Comparison of ENCODE assay signal across 1 cellular context in genomic region chr16:47056704-47057630, GRCh38.
TF ChIP-seq lines count a peak whose summit lies in the region.

No MANE protein-coding gene starts in this region.

TF ChIP-seq in IMR-90, 13 proteins besides CTCF, POLR2A, EP300 and RAD21 (continued from another document):
- TF ChIP-seq CHD1 (IDR thresholded peaks at IDR 0.05; ENCODE audit: low read depth, low read length): no peak
- TF ChIP-seq MAZ (IDR thresholded peaks at IDR 0.05; ENCODE audit: borderline replicate concordance, low read depth, low read length): no peak
- TF ChIP-seq RFX5 (IDR thresholded peaks at IDR 0.05; ENCODE audit: low read depth, low read length): no peak
- TF ChIP-seq, protein P1, sequence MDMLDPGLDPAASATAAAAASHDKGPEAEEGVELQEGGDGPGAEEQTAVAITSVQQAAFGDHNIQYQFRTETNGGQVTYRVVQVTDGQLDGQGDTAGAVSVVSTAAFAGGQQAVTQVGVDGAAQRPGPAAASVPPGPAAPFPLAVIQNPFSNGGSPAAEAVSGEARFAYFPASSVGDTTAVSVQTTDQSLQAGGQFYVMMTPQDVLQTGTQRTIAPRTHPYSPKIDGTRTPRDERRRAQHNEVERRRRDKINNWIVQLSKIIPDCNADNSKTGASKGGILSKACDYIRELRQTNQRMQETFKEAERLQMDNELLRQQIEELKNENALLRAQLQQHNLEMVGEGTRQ (IDR thresholded peaks at IDR 0.05; ENCODE audit: low read depth, low read length): no peak
- TF ChIP-seq FOS (IDR thresholded peaks at IDR 0.05; ENCODE audit: low read depth, low read length): no peak
